ENCODE assay signal across 1 cellular context in the genomic region with DNA sequence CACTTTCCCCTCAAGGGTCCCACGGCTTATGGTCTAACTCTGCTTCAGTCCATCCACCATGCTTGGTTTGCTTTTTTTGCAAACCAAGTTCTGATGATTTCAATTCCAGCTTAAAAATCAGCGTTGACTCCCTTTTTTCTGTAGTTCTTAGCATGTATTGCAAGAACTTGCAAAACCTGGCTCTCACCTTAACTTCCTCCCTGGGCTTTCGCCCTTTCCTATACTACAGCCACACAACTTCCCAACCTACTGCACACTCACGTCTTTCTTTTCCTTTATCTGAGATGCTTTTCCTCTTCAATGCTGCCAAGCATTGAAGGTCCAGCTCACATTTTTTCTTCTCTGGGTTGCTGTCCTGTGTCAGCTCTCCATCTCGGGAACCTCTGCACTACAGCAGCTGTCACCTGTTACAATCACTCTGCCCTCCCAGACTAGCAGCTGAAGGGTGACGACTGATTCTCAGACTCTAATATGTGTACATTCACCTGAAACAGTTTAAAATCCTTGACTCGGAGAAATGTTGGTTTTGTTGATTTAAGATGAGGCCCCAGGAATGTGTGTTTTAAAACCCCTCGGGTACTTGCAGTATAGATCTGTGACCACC.
TF ChIP-seq lines count a peak whose summit lies in the region.

No MANE protein-coding gene starts in this region.

TF ChIP-seq in GM12878, 131 proteins besides CTCF, POLR2A, EP300 and RAD21 (continued from another document):
- TF ChIP-seq RFX5 (IDR thresholded peaks at IDR 0.05; ENCODE audit: low read depth, low read length) (no peak), ZNF384 (IDR thresholded peaks at IDR 0.05; ENCODE audit: borderline replicate concordance, low read depth, low read length) (no peak)
